1 cellular context compared by ENCODE assay signal in genomic region chr4:189162073-189162789, GRCh38.
TF ChIP-seq lines count a peak whose summit lies in the region.

No MANE protein-coding gene starts in this region.

TF ChIP-seq in H1, 55 proteins besides CTCF, POLR2A, EP300 and RAD21 (continued from another document):
- TF ChIP-seq, protein P1, sequence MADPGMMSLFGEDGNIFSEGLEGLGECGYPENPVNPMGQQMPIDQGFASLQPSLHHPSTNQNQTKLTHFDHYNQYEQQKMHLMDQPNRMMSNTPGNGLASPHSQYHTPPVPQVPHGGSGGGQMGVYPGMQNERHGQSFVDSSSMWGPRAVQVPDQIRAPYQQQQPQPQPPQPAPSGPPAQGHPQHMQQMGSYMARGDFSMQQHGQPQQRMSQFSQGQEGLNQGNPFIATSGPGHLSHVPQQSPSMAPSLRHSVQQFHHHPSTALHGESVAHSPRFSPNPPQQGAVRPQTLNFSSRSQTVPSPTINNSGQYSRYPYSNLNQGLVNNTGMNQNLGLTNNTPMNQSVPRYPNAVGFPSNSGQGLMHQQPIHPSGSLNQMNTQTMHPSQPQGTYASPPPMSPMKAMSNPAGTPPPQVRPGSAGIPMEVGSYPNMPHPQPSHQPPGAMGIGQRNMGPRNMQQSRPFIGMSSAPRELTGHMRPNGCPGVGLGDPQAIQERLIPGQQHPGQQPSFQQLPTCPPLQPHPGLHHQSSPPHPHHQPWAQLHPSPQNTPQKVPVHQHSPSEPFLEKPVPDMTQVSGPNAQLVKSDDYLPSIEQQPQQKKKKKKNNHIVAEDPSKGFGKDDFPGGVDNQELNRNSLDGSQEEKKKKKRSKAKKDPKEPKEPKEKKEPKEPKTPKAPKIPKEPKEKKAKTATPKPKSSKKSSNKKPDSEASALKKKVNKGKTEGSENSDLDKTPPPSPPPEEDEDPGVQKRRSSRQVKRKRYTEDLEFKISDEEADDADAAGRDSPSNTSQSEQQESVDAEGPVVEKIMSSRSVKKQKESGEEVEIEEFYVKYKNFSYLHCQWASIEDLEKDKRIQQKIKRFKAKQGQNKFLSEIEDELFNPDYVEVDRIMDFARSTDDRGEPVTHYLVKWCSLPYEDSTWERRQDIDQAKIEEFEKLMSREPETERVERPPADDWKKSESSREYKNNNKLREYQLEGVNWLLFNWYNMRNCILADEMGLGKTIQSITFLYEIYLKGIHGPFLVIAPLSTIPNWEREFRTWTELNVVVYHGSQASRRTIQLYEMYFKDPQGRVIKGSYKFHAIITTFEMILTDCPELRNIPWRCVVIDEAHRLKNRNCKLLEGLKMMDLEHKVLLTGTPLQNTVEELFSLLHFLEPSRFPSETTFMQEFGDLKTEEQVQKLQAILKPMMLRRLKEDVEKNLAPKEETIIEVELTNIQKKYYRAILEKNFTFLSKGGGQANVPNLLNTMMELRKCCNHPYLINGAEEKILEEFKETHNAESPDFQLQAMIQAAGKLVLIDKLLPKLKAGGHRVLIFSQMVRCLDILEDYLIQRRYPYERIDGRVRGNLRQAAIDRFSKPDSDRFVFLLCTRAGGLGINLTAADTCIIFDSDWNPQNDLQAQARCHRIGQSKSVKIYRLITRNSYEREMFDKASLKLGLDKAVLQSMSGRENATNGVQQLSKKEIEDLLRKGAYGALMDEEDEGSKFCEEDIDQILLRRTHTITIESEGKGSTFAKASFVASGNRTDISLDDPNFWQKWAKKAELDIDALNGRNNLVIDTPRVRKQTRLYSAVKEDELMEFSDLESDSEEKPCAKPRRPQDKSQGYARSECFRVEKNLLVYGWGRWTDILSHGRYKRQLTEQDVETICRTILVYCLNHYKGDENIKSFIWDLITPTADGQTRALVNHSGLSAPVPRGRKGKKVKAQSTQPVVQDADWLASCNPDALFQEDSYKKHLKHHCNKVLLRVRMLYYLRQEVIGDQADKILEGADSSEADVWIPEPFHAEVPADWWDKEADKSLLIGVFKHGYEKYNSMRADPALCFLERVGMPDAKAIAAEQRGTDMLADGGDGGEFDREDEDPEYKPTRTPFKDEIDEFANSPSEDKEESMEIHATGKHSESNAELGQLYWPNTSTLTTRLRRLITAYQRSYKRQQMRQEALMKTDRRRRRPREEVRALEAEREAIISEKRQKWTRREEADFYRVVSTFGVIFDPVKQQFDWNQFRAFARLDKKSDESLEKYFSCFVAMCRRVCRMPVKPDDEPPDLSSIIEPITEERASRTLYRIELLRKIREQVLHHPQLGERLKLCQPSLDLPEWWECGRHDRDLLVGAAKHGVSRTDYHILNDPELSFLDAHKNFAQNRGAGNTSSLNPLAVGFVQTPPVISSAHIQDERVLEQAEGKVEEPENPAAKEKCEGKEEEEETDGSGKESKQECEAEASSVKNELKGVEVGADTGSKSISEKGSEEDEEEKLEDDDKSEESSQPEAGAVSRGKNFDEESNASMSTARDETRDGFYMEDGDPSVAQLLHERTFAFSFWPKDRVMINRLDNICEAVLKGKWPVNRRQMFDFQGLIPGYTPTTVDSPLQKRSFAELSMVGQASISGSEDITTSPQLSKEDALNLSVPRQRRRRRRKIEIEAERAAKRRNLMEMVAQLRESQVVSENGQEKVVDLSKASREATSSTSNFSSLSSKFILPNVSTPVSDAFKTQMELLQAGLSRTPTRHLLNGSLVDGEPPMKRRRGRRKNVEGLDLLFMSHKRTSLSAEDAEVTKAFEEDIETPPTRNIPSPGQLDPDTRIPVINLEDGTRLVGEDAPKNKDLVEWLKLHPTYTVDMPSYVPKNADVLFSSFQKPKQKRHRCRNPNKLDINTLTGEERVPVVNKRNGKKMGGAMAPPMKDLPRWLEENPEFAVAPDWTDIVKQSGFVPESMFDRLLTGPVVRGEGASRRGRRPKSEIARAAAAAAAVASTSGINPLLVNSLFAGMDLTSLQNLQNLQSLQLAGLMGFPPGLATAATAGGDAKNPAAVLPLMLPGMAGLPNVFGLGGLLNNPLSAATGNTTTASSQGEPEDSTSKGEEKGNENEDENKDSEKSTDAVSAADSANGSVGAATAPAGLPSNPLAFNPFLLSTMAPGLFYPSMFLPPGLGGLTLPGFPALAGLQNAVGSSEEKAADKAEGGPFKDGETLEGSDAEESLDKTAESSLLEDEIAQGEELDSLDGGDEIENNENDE (IDR thresholded peaks at IDR 0.05; ENCODE audit: insufficient replicate concordance, low read length) = no peak
- TF ChIP-seq ASH2L (IDR thresholded peaks at IDR 0.05; ENCODE audit: low read length) (peak; percentile 93), SP1 (IDR thresholded peaks at IDR 0.05; ENCODE audit: low read depth, low read length) (peak; percentile 28; the same call in 1 of the 2 replicates), GABPA (IDR thresholded peaks at IDR 0.05; ENCODE audit: borderline replicate concordance, insufficient read depth, low read length) (no peak)
